Comparison of ENCODE assay signal across 1 cellular context in genomic region chr6:3026811-3027626, GRCh38.
TF ChIP-seq lines count a peak whose summit lies in the region.

No MANE protein-coding gene starts in this region.

TF ChIP-seq in GM23338, 12 proteins besides CTCF, POLR2A, EP300 and RAD21 (continued from another document):
- TF ChIP-seq ZNF462 (CRISPR knock-in tag; IDR thresholded peaks at IDR 0.05) = no peak
TF ChIP-seq in GM23338: peak in this region for 0.
